In the genomic region with DNA sequence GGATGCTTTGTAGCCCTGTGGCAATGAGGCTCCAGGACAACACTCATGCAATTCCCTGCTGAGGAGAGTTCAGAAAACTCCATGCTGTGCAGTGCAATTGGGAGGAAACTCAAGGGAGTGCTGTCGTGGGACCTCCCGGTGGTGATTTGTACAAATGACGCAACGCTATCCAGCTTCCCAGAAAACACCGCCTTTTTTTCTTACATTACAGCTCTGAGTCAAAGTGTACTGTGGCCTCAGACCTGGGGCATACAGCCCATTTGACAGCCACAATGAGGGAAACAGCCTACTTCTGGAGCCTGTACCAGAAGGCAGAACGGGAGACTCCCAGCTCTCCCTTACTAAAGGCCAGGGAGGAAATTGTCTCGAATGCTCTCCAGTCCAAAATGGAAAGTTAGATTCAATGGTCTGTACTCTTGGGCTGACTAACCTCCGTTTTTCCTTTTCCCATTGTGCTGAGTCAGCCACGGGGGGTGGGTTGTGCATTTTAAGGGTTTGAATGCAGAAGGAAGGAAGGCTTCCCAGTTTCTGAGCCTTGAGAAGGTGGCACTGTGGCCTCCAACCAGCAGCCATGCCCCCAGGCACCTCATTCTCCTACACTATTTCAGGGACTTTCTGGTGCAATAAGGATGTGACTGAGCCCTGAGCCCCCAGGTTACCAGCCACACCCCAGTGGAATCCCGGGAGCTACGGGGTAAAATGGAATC, we compare ENCODE assay signal across 10 cellular contexts. TPM values are rescaled to one million over a fixed set of nuclear protein-coding genes. Genes with fewer than 3 reads are reported as not detected.
DNase-seq lines count a peak whose midpoint lies in the region; ATAC-seq, FAIRE-seq and TF ChIP-seq lines count a peak whose summit lies in the region.
"Had no signal": no experiment of that assay in that cellular context is flagged by ENCODE, and none has a peak within 500 bp of the region (broad histone marks: within the 10 kb centered on the region; RNA-seq: fewer than 3 reads in every experiment).

No MANE protein-coding gene starts in this region.

- H3K27ac ChIP-seq in A549, result peak overlapping the region; percentile 53 to 75
- peak overlapping the region; percentile 64 for H3K27ac ChIP-seq in muscle layer of duodenum (ENCODE audit: low read length)

- no peak for TF ChIP-seq RAD21 in A549 (conservative IDR thresholded peaks at IDR 0.05 in 1 of 2, IDR thresholded peaks at IDR 0.05 in 1 of 2)

- TF ChIP-seq POLR2A in A549 (IDR thresholded peaks at IDR 0.05; ENCODE audit: low read length), result no peak

- peak overlapping the region; percentile 55 for H3K4me2 ChIP-seq in A549

- H3K4me3 ChIP-seq in A549 (no peak overlapping the region), epithelial cell of esophagus (ENCODE audit: low read length) (no peak overlapping the region), muscle layer of duodenum (ENCODE audit: low read depth in 1 of 2, low read length in 2 of 2) (no peak overlapping the region), H7 (ENCODE audit: insufficient read depth, low read depth, low read length) (no peak overlapping the region)

- POLR2A ChIA-PET in A549 (lab: Yijun Ruan, JAX), result interaction anchor here (1.1 to 2.2 kb wide), 3 partner anchors 16 to 659 kb away, joined by 3 to 11 read pairs (median 3); partner anchors contain the start of genes CYP1B1 and SRSF7

- peak in 1 of 2 experiments; percentile 66 for DNase-seq in A549 (ENCODE audit: low read depth in 1 of 2, low spot score in 1 of 2)
- peak; percentile 57 to 68 for DNase-seq in NCI-H446 (lab: John Stamatoyannopoulos, UW)
- DNase-seq in epithelial cell of esophagus (ENCODE audit: low read depth), result peak; percentile 57
- DNase-seq in SHP77 treated with DMSO at 0.1 percent for 48 hours (lab: John Stamatoyannopoulos, UW), result no peak
- DNase-seq in ecto neural progenitor cell (ENCODE audit: low spot score), result no peak
- no peak for DNase-seq in H7
- DNase-seq: naive thymus-derived CD8-positive, alpha-beta T cell had no signal

- peak; percentile 60 to 63 for ATAC-seq in A549
- ATAC-seq in HG02678 (IDR thresholded peaks at IDR 0.05; ENCODE audit: unreplicated experiment), result no peak
- ATAC-seq: naive thymus-derived CD8-positive, alpha-beta T cell had no signal

- H3K9me3 ChIP-seq in A549 (no peaks in the 10 kb centered on the region), muscle layer of duodenum (ENCODE audit: control insufficient read depth in 1 of 2, low read length in 2 of 2) (no peaks in the 10 kb centered on the region)

- TF ChIP-seq CTCF in A549 (IDR thresholded peaks at IDR 0.05), result no peak
- TF ChIP-seq CTCF in epithelial cell of esophagus (IDR thresholded peaks at IDR 0.05; ENCODE audit: insufficient read depth, low read depth, low read length, missing control alignments), result no peak

- H3K4me1 ChIP-seq in A549 (peaks cover 36% of the 10 kb centered on the region), muscle layer of duodenum (ENCODE audit: control insufficient read depth in 1 of 2, insufficient read depth in 2 of 2, low read length in 2 of 2) (peaks cover 10 to 12% of the 10 kb centered on the region in 2 donors)

- 35% methylated on average over 11 of the region's 11 CpGs for WGBS in A549 (ENCODE audit: missing lambda C conversion rate)

- CTCF ChIA-PET in A549 (lab: Yijun Ruan, JAX), result interaction anchor here (0.8 to 6.9 kb wide), 8 partner anchors 10 to 696 kb away, joined by 3 to 40 read pairs (median 3); partner anchors contain the start of gene CYP1B1

- TF ChIP-seq EP300 in A549 (IDR thresholded peaks at IDR 0.05), result no peak

- H3K36me3 ChIP-seq in muscle layer of duodenum (ENCODE audit: control insufficient read depth in 1 of 2, insufficient read depth in 2 of 2, low read length in 2 of 2) (peaks cover 0 to 4% of the 10 kb centered on the region in 2 donors), H7 (replicated peaks; ENCODE audit: control insufficient read depth, insufficient read depth, low read length) (no peaks in the 10 kb centered on the region)

- H3K27me3 ChIP-seq in muscle layer of duodenum (ENCODE audit: low read depth, low read length), result no peaks in the 10 kb centered on the region
- H3K27me3 ChIP-seq in H7 (ENCODE audit: control insufficient read depth, insufficient read depth, low read length), result peaks cover 25% of the 10 kb centered on the region

- FAIRE-seq in A549 (lab: Jason Lieb, UNC), result no peak
- FAIRE-seq: endothelial cell of umbilical vein had no signal

TF ChIP-seq in A549, 52 proteins besides CTCF, POLR2A, EP300 and RAD21:
- TF ChIP-seq NR3C1 (IDR thresholded peaks at IDR 0.05), result no peak
- peak; percentile 28; the same call in 1 of the 2 replicates for TF ChIP-seq EHF (CRISPR knock-in tag; IDR thresholded peaks at IDR 0.05)
- TF ChIP-seq, protein P1, sequence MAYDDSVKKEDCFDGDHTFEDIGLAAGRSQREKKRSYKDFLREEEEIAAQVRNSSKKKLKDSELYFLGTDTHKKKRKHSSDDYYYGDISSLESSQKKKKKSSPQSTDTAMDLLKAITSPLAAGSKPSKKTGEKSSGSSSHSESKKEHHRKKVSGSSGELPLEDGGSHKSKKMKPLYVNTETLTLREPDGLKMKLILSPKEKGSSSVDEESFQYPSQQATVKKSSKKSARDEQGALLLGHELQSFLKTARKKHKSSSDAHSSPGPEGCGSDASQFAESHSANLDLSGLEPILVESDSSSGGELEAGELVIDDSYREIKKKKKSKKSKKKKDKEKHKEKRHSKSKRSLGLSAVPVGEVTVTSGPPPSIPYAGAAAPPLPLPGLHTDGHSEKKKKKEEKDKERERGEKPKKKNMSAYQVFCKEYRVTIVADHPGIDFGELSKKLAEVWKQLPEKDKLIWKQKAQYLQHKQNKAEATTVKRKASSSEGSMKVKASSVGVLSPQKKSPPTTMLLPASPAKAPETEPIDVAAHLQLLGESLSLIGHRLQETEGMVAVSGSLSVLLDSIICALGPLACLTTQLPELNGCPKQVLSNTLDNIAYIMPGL (CRISPR knock-in tag; IDR thresholded peaks at IDR 0.05; ENCODE audit: borderline replicate concordance), result no peak
- no peak for TF ChIP-seq RFX5 (IDR thresholded peaks at IDR 0.05)
- TF ChIP-seq FOSL2 (IDR thresholded peaks at IDR 0.05), result 0 out of 2 replicates have a peak, but pooled peaks have one; percentile 12
- no peak for TF ChIP-seq FOSL2 (CRISPR knock-in tag; IDR thresholded peaks at IDR 0.05)
- TF ChIP-seq ZFP36 (IDR thresholded peaks at IDR 0.05; ENCODE audit: borderline replicate concordance, partially characterized antibody), result no peak
- TF ChIP-seq, protein P2, sequence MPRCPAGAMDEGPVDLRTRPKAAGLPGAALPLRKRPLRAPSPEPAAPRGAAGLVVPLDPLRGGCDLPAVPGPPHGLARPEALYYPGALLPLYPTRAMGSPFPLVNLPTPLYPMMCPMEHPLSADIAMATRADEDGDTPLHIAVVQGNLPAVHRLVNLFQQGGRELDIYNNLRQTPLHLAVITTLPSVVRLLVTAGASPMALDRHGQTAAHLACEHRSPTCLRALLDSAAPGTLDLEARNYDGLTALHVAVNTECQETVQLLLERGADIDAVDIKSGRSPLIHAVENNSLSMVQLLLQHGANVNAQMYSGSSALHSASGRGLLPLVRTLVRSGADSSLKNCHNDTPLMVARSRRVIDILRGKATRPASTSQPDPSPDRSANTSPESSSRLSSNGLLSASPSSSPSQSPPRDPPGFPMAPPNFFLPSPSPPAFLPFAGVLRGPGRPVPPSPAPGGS (IDR thresholded peaks at IDR 0.05), result no peak
- no peak for TF ChIP-seq TP53 (CRISPR knock-in tag; IDR thresholded peaks at IDR 0.05)
- no peak for TF ChIP-seq CBX2 (IDR thresholded peaks at IDR 0.05; ENCODE audit: borderline replicate concordance, low read depth)
- peak; percentile 16 to 80; a peak in 3 of 4 replicates for TF ChIP-seq CEBPB (IDR thresholded peaks at IDR 0.05)
- no peak for TF ChIP-seq SREBF2 (IDR thresholded peaks at IDR 0.05)
- TF ChIP-seq MAFK (IDR thresholded peaks at IDR 0.05; ENCODE audit: partially characterized antibody), result peak; percentile 87
- TF ChIP-seq, protein P3, sequence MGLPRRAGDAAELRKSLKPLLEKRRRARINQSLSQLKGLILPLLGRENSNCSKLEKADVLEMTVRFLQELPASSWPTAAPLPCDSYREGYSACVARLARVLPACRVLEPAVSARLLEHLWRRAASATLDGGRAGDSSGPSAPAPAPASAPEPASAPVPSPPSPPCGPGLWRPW (IDR thresholded peaks at IDR 0.05), result no peak
- TF ChIP-seq, protein P4, sequence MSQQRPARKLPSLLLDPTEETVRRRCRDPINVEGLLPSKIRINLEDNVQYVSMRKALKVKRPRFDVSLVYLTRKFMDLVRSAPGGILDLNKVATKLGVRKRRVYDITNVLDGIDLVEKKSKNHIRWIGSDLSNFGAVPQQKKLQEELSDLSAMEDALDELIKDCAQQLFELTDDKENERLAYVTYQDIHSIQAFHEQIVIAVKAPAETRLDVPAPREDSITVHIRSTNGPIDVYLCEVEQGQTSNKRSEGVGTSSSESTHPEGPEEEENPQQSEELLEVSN (IDR thresholded peaks at IDR 0.05; ENCODE audit: borderline replicate concordance, low read depth), result no peak
- no peak for TF ChIP-seq NFE2L2 (conservative IDR thresholded peaks at IDR 0.05; ENCODE audit: low read length)
- no peak for TF ChIP-seq KDM5A (IDR thresholded peaks at IDR 0.05)
- no peak for TF ChIP-seq FOSB (CRISPR knock-in tag; IDR thresholded peaks at IDR 0.05)
- TF ChIP-seq HOXB13 (CRISPR knock-in tag; IDR thresholded peaks at IDR 0.05; ENCODE audit: low read depth), result no peak

RNA-seq across cellular contexts. Expression of gene CYP1B1, which starts 16.4 kb away (rescaled TPM):
- polyA plus RNA-seq in A549 (2011; rRNA removed), result 13.1 and 13.2 TPM in 2 replicates
- 14.6 and 20.8 TPM in 2 replicates for polyA plus RNA-seq in A549 (2012; cell fraction: cytosol; rRNA removed)
- polyA plus RNA-seq in A549 (2012; cell fraction: nucleus; rRNA removed), result 28.1 and 45.8 TPM in 2 replicates
- polyA plus RNA-seq in A549 (2017; fragmentation: RNase III; extraction: RNeasy Plus Mini Kit Qiagen cat#74134 plus additional on column Dnase treatment), result 4.4 to 5.5 TPM (median 5.3 TPM) in 3 replicates
- polyA minus RNA-seq in A549 (2011; rRNA and poly(A)+ RNA removed), result 29.1 and 30.7 TPM in 2 replicates
- 7.3 and 9.2 TPM in 2 replicates for total RNA-seq in H7 (2014; rRNA removed; shearing (Covaris generic))
- total RNA-seq: endothelial cell of umbilical vein had no signal

Comparison
In these comparisons a context has a peak if more than half of its experiments do, and no peak if none do; other contexts are left out.
1. DNase-seq: peak in NCI-H446 (2 of 2) and epithelial cell of esophagus (single experiment); none in SHP77 treated with DMSO at 0.1 percent for 48 hours (single experiment), ecto neural progenitor cell (single experiment) and H7 (single experiment).